1 cellular context compared by ENCODE assay signal in genomic region chr3:10396083-10396482, GRCh38.
TF ChIP-seq lines count a peak whose summit lies in the region.

No MANE protein-coding gene starts in this region.

TF ChIP-seq in GM12878, 131 proteins besides CTCF, POLR2A, EP300 and RAD21 (continued from another document):
- TF ChIP-seq NKRF (conservative IDR thresholded peaks at IDR 0.05) (no peak), PAX8 (IDR thresholded peaks at IDR 0.05) (no peak)
TF ChIP-seq in GM12878: peak in this region for 0.
